Comparison of ENCODE assay signal across 24 cellular contexts in genomic region chr13:113887700-113888201, GRCh38. TPM values are rescaled to one million over a fixed set of nuclear protein-coding genes. Genes with fewer than 3 reads are reported as not detected.
DNase-seq lines count a peak whose midpoint lies in the region; ATAC-seq, FAIRE-seq and TF ChIP-seq lines count a peak whose summit lies in the region.
"Had no signal": no experiment of that assay in that cellular context is flagged by ENCODE, and none has a peak within 500 bp of the region (broad histone marks: within the 10 kb centered on the region; RNA-seq: fewer than 3 reads in every experiment).

No MANE protein-coding gene starts in this region.

- H3K36me3 ChIP-seq in endothelial cell of umbilical vein (ENCODE audit: control insufficient read depth in 2 of 2, extremely low read depth in 1 of 2, insufficient read depth in 2 of 2, low read length in 2 of 2) (no peaks in the 10 kb centered on the region), neuronal stem cell (replicated peaks in 1 of 2; ENCODE audit: control insufficient read depth in 2 of 2, insufficient read depth in 2 of 2, low read length in 2 of 2) (no peaks in the 10 kb centered on the region)
- H3K36me3 ChIP-seq: spleen, transverse colon had no signal

- no peak overlapping the region for H3K23ac ChIP-seq in neuronal stem cell (ENCODE audit: low read depth, low read length, poor library complexity)

- H3K9me3 Mint-ChIP-seq in effector memory CD8-positive, alpha-beta T cell, result no peaks in the 10 kb centered on the region
- no peaks in the 10 kb centered on the region for H3K9me3 Mint-ChIP-seq in MCF 10A (ENCODE audit: unreplicated experiment)

- no peak for TF ChIP-seq POLR2A in endothelial cell of umbilical vein (IDR thresholded peaks at IDR 0.05; ENCODE audit: low read depth, low read length)

- H3K27me3 ChIP-seq in endothelial cell of umbilical vein (ENCODE audit: control insufficient read depth in 2 of 2, insufficient read depth in 2 of 2, low read length in 2 of 2) (no peaks in the 10 kb centered on the region), neuronal stem cell (ENCODE audit: control insufficient read depth in 3 of 3, insufficient read depth in 3 of 3, low read depth in 1 of 3, low read length in 3 of 3) (no peaks in the 10 kb centered on the region)
- H3K27me3 ChIP-seq: transverse colon had no signal

- CTCF ChIA-PET in endothelial cell of umbilical vein (lab: Charles Lee) (no interaction called here), MCF 10A (lab: Yijun Ruan, JAX) (interaction anchor here (0.6 to 0.9 kb wide), 2 partner anchors 14 to 57 kb away, joined by 3 read pairs; no protein-coding TSS in a partner anchor)

- no peak for FAIRE-seq in endothelial cell of umbilical vein (lab: Jason Lieb, UNC)
- FAIRE-seq: A549, bronchial epithelial cell, frontal cortex had no signal

- dilution Hi-C loops in endothelial cell of umbilical vein (cut with MboI; ENCODE audit: extremely low pct_ligation_motif_present, low sequenced_read_pairs), result no loop called here

- no peak overlapping the region for H2BK12ac ChIP-seq in neuronal stem cell (ENCODE audit: low read length)

- H3K14ac ChIP-seq in neuronal stem cell (ENCODE audit: low read length), result no peak overlapping the region

- no peaks in the 10 kb centered on the region for H3K4me1 ChIP-seq in endothelial cell of umbilical vein (ENCODE audit: control insufficient read depth, extremely low read depth, insufficient read depth, low read length)
- H3K4me1 ChIP-seq in neuronal stem cell (ENCODE audit: control insufficient read depth in 2 of 2, insufficient read depth in 1 of 2, low read depth in 1 of 2, low read length in 2 of 2), result peaks cover 3% of the 10 kb centered on the region in 2 donors
- H3K4me1 ChIP-seq: A549 had no signal

- H3K9me3 ChIP-seq in endothelial cell of umbilical vein (replicated peaks; ENCODE audit: control insufficient read depth, insufficient read depth, low read length) (no peaks in the 10 kb centered on the region), neuronal stem cell (replicated peaks in 1 of 2; ENCODE audit: control insufficient read depth in 2 of 2, insufficient read depth in 1 of 2, low read depth in 1 of 2, low read length in 2 of 2) (no peaks in the 10 kb centered on the region)
- H3K9me3 ChIP-seq: A549, spleen, transverse colon had no signal

- no peaks in the 10 kb centered on the region for H3K4me1 Mint-ChIP-seq in effector memory CD8-positive, alpha-beta T cell (ENCODE audit: low read depth in 2 of 2)
- H3K4me1 Mint-ChIP-seq in MCF 10A (ENCODE audit: insufficient read depth, unreplicated experiment), result peaks cover 6% of the 10 kb centered on the region

- H3K27ac ChIP-seq in endothelial cell of umbilical vein (ENCODE audit: insufficient read depth, low read depth, low read length) (no peak overlapping the region), neuronal stem cell (replicated peaks; ENCODE audit: low read length) (no peak overlapping the region)
- H3K27ac ChIP-seq: A549, parathyroid adenoma, spleen, transverse colon had no signal

- no peak overlapping the region for H2AK5ac ChIP-seq in neuronal stem cell (ENCODE audit: low read depth, low read length)

- H2AFZ ChIP-seq in endothelial cell of umbilical vein (ENCODE audit: low read depth, low read length) (no peak overlapping the region), neuronal stem cell (ENCODE audit: low read length) (no peak overlapping the region)
- H2AFZ ChIP-seq: parathyroid adenoma had no signal

- POLR2A ChIA-PET in endothelial cell of umbilical vein (lab: Charles Lee), result no interaction called here
- POLR2A ChIA-PET in MCF 10A (lab: Yijun Ruan, JAX), result interaction anchor here (0.7 kb wide), 1 partner anchor 28 kb away, joined by 3 read pairs; no protein-coding TSS in a partner anchor

- no peak overlapping the region for H2BK120ac ChIP-seq in neuronal stem cell (ENCODE audit: low read depth, low read length)

- H4K20me1 ChIP-seq in endothelial cell of umbilical vein (replicated peaks; ENCODE audit: control insufficient read depth, extremely low read depth, insufficient read depth, low read length), result no peaks in the 10 kb centered on the region

- TF ChIP-seq CTCF in endothelial cell of umbilical vein (IDR thresholded peaks at IDR 0.05; ENCODE audit: extremely low read depth in 1 of 2, insufficient read depth in 1 of 2, low read depth in 1 of 2, low read length in 2 of 2), result no peak
- no peak for TF ChIP-seq CTCF in GM13976 (IDR thresholded peaks at IDR 0.05; ENCODE audit: borderline replicate concordance, control extremely low read depth, extremely low read depth, insufficient read depth, missing control alignments)
- no peak for TF ChIP-seq CTCF in MCF 10A (IDR thresholded peaks at IDR 0.05; ENCODE audit: unreplicated experiment)

- no peaks in the 10 kb centered on the region for H3K36me3 Mint-ChIP-seq in effector memory CD8-positive, alpha-beta T cell (ENCODE audit: insufficient read depth)
- no peaks in the 10 kb centered on the region for H3K36me3 Mint-ChIP-seq in MCF 10A (ENCODE audit: insufficient read depth, unreplicated experiment)
- H3K36me3 Mint-ChIP-seq: CD4-positive, CD25-positive, alpha-beta regulatory T cell; T-cell had no signal

- H2BK5ac ChIP-seq in neuronal stem cell (ENCODE audit: low read length), result no peak overlapping the region

- no peaks in the 10 kb centered on the region for H3K9me1 ChIP-seq in endothelial cell of umbilical vein (replicated peaks; ENCODE audit: control insufficient read depth, extremely low read depth, insufficient read depth, low read length)

- no peak for ATAC-seq in effector memory CD8-positive, alpha-beta T cell (replicated peaks)
- ATAC-seq: A549, left lobe of liver, T-cell had no signal

- H3K18ac ChIP-seq in neuronal stem cell (ENCODE audit: low read length), result peak overlapping the region; percentile 59

- H3K4ac ChIP-seq in neuronal stem cell (ENCODE audit: low read length), result no peak overlapping the region

- H3K4me3 ChIP-seq in endothelial cell of umbilical vein (replicated peaks in 1 of 3; ENCODE audit: insufficient read depth in 1 of 3, low read depth in 1 of 3, low read length in 3 of 3) (no peak overlapping the region), neuronal stem cell (ENCODE audit: low read length in 2 of 2) (no peak overlapping the region)
- H3K4me3 ChIP-seq: A549, spleen, transverse colon had no signal

- no peaks in the 10 kb centered on the region for H3K79me2 ChIP-seq in endothelial cell of umbilical vein (ENCODE audit: control insufficient read depth, insufficient read depth, low read length)
- H3K79me2 ChIP-seq: parathyroid adenoma had no signal

- no peak overlapping the region for H3K27ac Mint-ChIP-seq in effector memory CD8-positive, alpha-beta T cell
- no peak overlapping the region for H3K27ac Mint-ChIP-seq in MCF 10A (ENCODE audit: low read depth, unreplicated experiment)
- H3K27ac Mint-ChIP-seq: CD4-positive, CD25-positive, alpha-beta regulatory T cell; T-cell had no signal

- H3K9ac ChIP-seq in endothelial cell of umbilical vein (replicated peaks; ENCODE audit: extremely low read depth, insufficient read depth, low read length), result no peak overlapping the region
- H3K9ac ChIP-seq in neuronal stem cell (ENCODE audit: low read depth, low read length, poor library complexity), result peak overlapping the region; percentile 47
- H3K9ac ChIP-seq: parathyroid adenoma had no signal

- H3K4me2 ChIP-seq in endothelial cell of umbilical vein (ENCODE audit: insufficient read depth, low read length), result no peak overlapping the region
- H3K4me2 ChIP-seq in neuronal stem cell (ENCODE audit: insufficient read depth, low read length, poor library complexity, severe bottlenecking), result no peak overlapping the region
- H3K4me2 ChIP-seq: A549 had no signal

- H3K79me1 ChIP-seq in neuronal stem cell (ENCODE audit: low read depth, low read length), result no peaks in the 10 kb centered on the region

- H3K27me3 Mint-ChIP-seq in effector memory CD8-positive, alpha-beta T cell, result peaks cover 17 to 36% of the 10 kb centered on the region in 2 donors
- H3K27me3 Mint-ChIP-seq in MCF 10A (ENCODE audit: insufficient read depth, unreplicated experiment), result no peaks in the 10 kb centered on the region

- H3K4me3 Mint-ChIP-seq in effector memory CD8-positive, alpha-beta T cell, result no peak overlapping the region
- no peak overlapping the region for H3K4me3 Mint-ChIP-seq in MCF 10A (ENCODE audit: unreplicated experiment)
- H3K4me3 Mint-ChIP-seq: CD4-positive, CD25-positive, alpha-beta regulatory T cell; H9; T-cell had no signal

- in situ Hi-C loops in GM13976 (cut with MboI; ENCODE audit: low sequenced_read_pairs, unreplicated experiment), result no loop called here

- no peak overlapping the region for H2BK15ac ChIP-seq in neuronal stem cell (ENCODE audit: low read length)

- H4K8ac ChIP-seq in neuronal stem cell (ENCODE audit: low read depth, low read length), result no peak overlapping the region

- intact Hi-C loops in endothelial cell of umbilical vein (cut with micrococcal nuclease) (no loop called here), MCF 10A (cut with micrococcal nuclease) (no loop called here)

- BruUV-seq in endothelial cell of umbilical vein (replicated peaks; lab: Mats Ljungman, UMichigan), result no TSS peak
- no TSS peak for BruUV-seq in MCF 10A (replicated peaks; lab: Mats Ljungman, UMichigan)

- DNase-seq in AG08395 (ENCODE audit: low spot score), result peak; percentile 66
- DNase-seq in NCI-H2196 (lab: John Stamatoyannopoulos, UW; ENCODE audit: unreplicated experiment), result peak; percentile 22
- DNase-seq in endothelial cell of umbilical vein (ENCODE audit: low read depth, low spot score), result peak; percentile 38
- no peak for DNase-seq in neuronal stem cell (ENCODE audit: low spot score)
- DNase-seq in NCI-H1105 treated with DMSO at 0.1 percent for 48 hours (lab: John Stamatoyannopoulos, UW), result no peak
- no peak for DNase-seq in effector memory CD8-positive, alpha-beta T cell
- DNase-seq in GM13976 (ENCODE audit: low spot score), result no peak
- no peak for DNase-seq in MCF 10A (ENCODE audit: unreplicated experiment)
- DNase-seq: activated CD4-positive, alpha-beta T cell treated with anti-CD3 and anti-CD28 coated beads, Interleukin-2, amount 50 U/mL, for 48 hours; activated naive CD4-positive, alpha-beta T cell treated with anti-CD3 and anti-CD28 coated beads, Interleukin-2, amount 50 U/mL, for 16 hours; CD4-positive, CD25-positive, alpha-beta regulatory T cell; H9; Kasumi-1; NCI-H1436 treated with DMSO at 0.1 percent for 48 hours; NCI-H446 treated with DMSO at 0.1 percent for 48 hours; SHP77; spleen; T-cell; transverse colon had no signal

- WGBS in neuronal stem cell (ENCODE audit: extremely low coverage in 2 of 2, insufficient read length in 2 of 2, insufficient replicate concordance in 1 of 2), 2 donors, result no CpG with 5 or more reads among the region's 1 CpG

- no peak overlapping the region for H4K91ac ChIP-seq in neuronal stem cell (ENCODE audit: low read depth, low read length, poor library complexity)

RNA-seq across cellular contexts. Expression of gene GAS6, which starts 23.9 kb away (rescaled TPM):
- total RNA-seq in endothelial cell of umbilical vein, result 69.2 and 84.4 TPM in 2 replicates
- polyA plus RNA-seq in endothelial cell of umbilical vein, result 109 and 123 TPM in 2 replicates
- 80.9 and 110 TPM in 2 replicates for polyA plus RNA-seq in endothelial cell of umbilical vein (2011; cell fraction: cytosol; rRNA removed)
- polyA plus RNA-seq in endothelial cell of umbilical vein (2011; cell fraction: nucleus; rRNA removed), result 93.9 and 109 TPM in 2 replicates
- 47.4 and 98.2 TPM in 2 replicates for polyA plus RNA-seq in endothelial cell of umbilical vein (2012)
- polyA minus RNA-seq in endothelial cell of umbilical vein, result 32.6 and 35.2 TPM in 2 replicates
- polyA minus RNA-seq in endothelial cell of umbilical vein (2011; cell fraction: cytosol; rRNA and poly(A)+ RNA removed), result 5.8 TPM
- polyA minus RNA-seq in endothelial cell of umbilical vein (2011; cell fraction: nucleus; rRNA and poly(A)+ RNA removed), result 13.6 and 24.8 TPM in 2 replicates
- polyA plus RNA-seq in neuronal stem cell (2013, experiment 1 of 2), result 34.2 TPM
- polyA plus RNA-seq in neuronal stem cell (2013, experiment 2 of 2), result 33.8 TPM
- 58.9 and 92.3 TPM in 2 replicates for total RNA-seq in MCF 10A (2022)

Comparison
In these comparisons a context has a peak if more than half of its experiments do, and no peak if none do; other contexts are left out.
1. DNase-seq: peak in AG08395 (single experiment), NCI-H2196 (single experiment) and endothelial cell of umbilical vein (single experiment); none in neuronal stem cell (single experiment), NCI-H1105 treated with DMSO at 0.1 percent for 48 hours (single experiment), effector memory CD8-positive, alpha-beta T cell (0 of 3), GM13976 (single experiment) and MCF 10A (single experiment).